1 cellular context compared by ENCODE assay signal in the genomic region with DNA sequence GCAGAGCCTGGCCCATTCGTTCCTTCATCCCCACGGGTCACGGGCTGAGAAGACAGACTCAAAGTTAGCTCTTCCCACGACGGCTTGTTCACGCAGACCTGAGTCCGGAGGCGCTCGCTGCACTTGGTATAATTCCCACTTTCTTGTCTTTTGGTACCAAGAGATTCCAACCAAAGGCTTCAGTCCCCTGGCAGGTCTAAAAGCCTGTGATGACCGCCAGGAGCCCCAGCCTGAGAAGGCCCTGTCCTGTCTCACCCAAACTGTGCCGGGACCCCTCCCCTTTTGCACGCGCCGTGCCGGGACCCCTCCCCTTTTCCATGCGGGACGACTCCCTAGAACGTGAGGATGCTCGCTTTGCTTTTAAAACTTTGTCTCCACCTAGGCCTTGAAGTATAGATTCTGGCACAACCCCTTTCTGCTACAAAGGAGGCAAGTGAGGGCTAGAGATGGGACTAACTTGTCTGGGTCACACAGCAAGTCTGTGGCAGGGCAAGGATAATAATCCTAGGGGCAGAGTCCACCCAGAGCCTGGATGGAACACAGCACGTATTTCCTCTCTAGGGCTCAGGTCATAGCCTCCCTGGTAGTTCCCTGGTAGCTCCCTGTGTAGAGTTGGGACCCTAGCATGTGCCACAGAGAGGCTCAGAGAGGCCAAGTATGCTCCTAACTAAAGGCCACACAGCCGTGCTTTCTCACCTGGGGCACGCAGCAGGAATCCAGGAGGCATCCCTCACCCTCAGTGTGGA.
TF ChIP-seq lines count a peak whose summit lies in the region.

No MANE protein-coding gene starts in this region.

TF ChIP-seq in HepG2, 621 proteins besides CTCF, POLR2A, EP300 and RAD21 (continued from another document and continues in another):
- TF ChIP-seq, protein P1, sequence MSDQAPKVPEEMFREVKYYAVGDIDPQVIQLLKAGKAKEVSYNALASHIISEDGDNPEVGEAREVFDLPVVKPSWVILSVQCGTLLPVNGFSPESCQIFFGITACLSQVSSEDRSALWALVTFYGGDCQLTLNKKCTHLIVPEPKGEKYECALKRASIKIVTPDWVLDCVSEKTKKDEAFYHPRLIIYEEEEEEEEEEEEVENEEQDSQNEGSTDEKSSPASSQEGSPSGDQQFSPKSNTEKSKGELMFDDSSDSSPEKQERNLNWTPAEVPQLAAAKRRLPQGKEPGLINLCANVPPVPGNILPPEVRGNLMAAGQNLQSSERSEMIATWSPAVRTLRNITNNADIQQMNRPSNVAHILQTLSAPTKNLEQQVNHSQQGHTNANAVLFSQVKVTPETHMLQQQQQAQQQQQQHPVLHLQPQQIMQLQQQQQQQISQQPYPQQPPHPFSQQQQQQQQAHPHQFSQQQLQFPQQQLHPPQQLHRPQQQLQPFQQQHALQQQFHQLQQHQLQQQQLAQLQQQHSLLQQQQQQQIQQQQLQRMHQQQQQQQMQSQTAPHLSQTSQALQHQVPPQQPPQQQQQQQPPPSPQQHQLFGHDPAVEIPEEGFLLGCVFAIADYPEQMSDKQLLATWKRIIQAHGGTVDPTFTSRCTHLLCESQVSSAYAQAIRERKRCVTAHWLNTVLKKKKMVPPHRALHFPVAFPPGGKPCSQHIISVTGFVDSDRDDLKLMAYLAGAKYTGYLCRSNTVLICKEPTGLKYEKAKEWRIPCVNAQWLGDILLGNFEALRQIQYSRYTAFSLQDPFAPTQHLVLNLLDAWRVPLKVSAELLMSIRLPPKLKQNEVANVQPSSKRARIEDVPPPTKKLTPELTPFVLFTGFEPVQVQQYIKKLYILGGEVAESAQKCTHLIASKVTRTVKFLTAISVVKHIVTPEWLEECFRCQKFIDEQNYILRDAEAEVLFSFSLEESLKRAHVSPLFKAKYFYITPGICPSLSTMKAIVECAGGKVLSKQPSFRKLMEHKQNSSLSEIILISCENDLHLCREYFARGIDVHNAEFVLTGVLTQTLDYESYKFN (CRISPR knock-in tag; conservative IDR thresholded peaks at IDR 0.05) = peak; percentile 62; the same call in 1 of the 2 replicates
- TF ChIP-seq SALL1 (CRISPR knock-in tag; IDR thresholded peaks at IDR 0.05) (peak; percentile 66), HDAC2 (CRISPR knock-in tag; IDR thresholded peaks at IDR 0.05) (peak; percentile 51; the same call in 1 of the 2 replicates), ZNF205 (CRISPR knock-in tag; IDR thresholded peaks at IDR 0.05) (no peak), ZNF674 (CRISPR knock-in tag; IDR thresholded peaks at IDR 0.05; ENCODE audit: low read depth) (no peak), ZNF20 (CRISPR knock-in tag; IDR thresholded peaks at IDR 0.05) (0 out of 2 replicates have a peak, but pooled peaks have one; percentile 39), ZNF235 (CRISPR knock-in tag; IDR thresholded peaks at IDR 0.05; ENCODE audit: borderline replicate concordance) (0 out of 2 replicates have a peak, but pooled peaks have one; percentile 10), ESRRA (CRISPR knock-in tag; IDR thresholded peaks at IDR 0.05; ENCODE audit: low read depth) (peak; percentile 70; the same call in 1 of the 2 replicates), RXRB (CRISPR knock-in tag; IDR thresholded peaks at IDR 0.05; ENCODE audit: borderline replicate concordance) (peak; percentile 57; the same call in 1 of the 2 replicates), SOX6 (IDR thresholded peaks at IDR 0.05) (no peak), SOX6 (CRISPR knock-in tag; IDR thresholded peaks at IDR 0.05) (0 out of 2 replicates have a peak, but pooled peaks have one; percentile 26), HNF4G (IDR thresholded peaks at IDR 0.05; ENCODE audit: borderline replicate concordance, low read depth, low read length) (no peak), HNF4G (CRISPR knock-in tag; IDR thresholded peaks at IDR 0.05; ENCODE audit: borderline replicate concordance, low read depth) (peak; percentile 62; the same call in 1 of the 2 replicates), PITX1 (CRISPR knock-in tag; IDR thresholded peaks at IDR 0.05) (0 out of 2 replicates have a peak, but pooled peaks have one; percentile 59), POGZ (CRISPR knock-in tag; IDR thresholded peaks at IDR 0.05) (0 out of 2 replicates have a peak, but pooled peaks have one; percentile 19), ZNF501 (CRISPR knock-in tag; IDR thresholded peaks at IDR 0.05) (0 out of 2 replicates have a peak, but pooled peaks have one; percentile 12), RARA (CRISPR knock-in tag; IDR thresholded peaks at IDR 0.05) (no peak; the same call in 1 of the 2 replicates), HNF4A (CRISPR knock-in tag; IDR thresholded peaks at IDR 0.05) (peak; percentile 44), ZNF768 (CRISPR knock-in tag; IDR thresholded peaks at IDR 0.05) (peak; percentile 60; the same call in 1 of the 2 replicates), BCL6 (CRISPR knock-in tag; IDR thresholded peaks at IDR 0.05) (peak; percentile 20; the same call in 1 of the 2 replicates), MIXL1 (CRISPR knock-in tag; IDR thresholded peaks at IDR 0.05) (0 out of 2 replicates have a peak, but pooled peaks have one; percentile 18), KLF12 (CRISPR knock-in tag; IDR thresholded peaks at IDR 0.05; ENCODE audit: borderline replicate concordance) (no peak), TMF1 (CRISPR knock-in tag; IDR thresholded peaks at IDR 0.05; ENCODE audit: low read depth) (0 out of 2 replicates have a peak, but pooled peaks have one; percentile 13), HMG20A (CRISPR knock-in tag; IDR thresholded peaks at IDR 0.05; ENCODE audit: borderline replicate concordance) (0 out of 2 replicates have a peak, but pooled peaks have one; percentile 19), ZFP36L1 (CRISPR knock-in tag; IDR thresholded peaks at IDR 0.05) (no peak), ZFP90 (CRISPR knock-in tag; IDR thresholded peaks at IDR 0.05; ENCODE audit: borderline replicate concordance) (no peak), PPARG (CRISPR knock-in tag; conservative IDR thresholded peaks at IDR 0.05) (peak; percentile 56; the same call in 1 of the 2 replicates), ELF3 (CRISPR knock-in tag; IDR thresholded peaks at IDR 0.05) (peak; percentile 57; the same call in 1 of the 2 replicates), SAP130 (CRISPR knock-in tag; IDR thresholded peaks at IDR 0.05; ENCODE audit: low read depth) (peak; percentile 46)
- TF ChIP-seq, protein P2, sequence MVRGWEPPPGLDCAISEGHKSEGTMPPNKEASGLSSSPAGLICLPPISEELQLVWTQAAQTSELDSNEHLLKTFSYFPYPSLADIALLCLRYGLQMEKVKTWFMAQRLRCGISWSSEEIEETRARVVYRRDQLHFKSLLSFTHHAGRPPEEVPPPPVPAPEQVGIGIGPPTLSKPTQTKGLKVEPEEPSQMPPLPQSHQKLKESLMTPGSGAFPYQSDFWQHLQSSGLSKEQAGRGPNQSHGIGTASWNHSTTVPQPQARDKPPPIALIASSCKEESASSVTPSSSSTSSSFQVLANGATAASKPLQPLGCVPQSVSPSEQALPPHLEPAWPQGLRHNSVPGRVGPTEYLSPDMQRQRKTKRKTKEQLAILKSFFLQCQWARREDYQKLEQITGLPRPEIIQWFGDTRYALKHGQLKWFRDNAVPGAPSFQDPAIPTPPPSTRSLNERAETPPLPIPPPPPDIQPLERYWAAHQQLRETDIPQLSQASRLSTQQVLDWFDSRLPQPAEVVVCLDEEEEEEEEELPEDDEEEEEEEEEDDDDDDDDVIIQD (CRISPR knock-in tag; IDR thresholded peaks at IDR 0.05; ENCODE audit: low read depth) = peak; percentile 55; the same call in 1 of the 2 replicates
- TF ChIP-seq, protein P3, sequence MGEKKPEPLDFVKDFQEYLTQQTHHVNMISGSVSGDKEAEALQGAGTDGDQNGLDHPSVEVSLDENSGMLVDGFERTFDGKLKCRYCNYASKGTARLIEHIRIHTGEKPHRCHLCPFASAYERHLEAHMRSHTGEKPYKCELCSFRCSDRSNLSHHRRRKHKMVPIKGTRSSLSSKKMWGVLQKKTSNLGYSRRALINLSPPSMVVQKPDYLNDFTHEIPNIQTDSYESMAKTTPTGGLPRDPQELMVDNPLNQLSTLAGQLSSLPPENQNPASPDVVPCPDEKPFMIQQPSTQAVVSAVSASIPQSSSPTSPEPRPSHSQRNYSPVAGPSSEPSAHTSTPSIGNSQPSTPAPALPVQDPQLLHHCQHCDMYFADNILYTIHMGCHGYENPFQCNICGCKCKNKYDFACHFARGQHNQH (CRISPR knock-in tag; IDR thresholded peaks at IDR 0.05) = peak; percentile 42; the same call in 1 of the 2 replicates
- TF ChIP-seq, protein P4, sequence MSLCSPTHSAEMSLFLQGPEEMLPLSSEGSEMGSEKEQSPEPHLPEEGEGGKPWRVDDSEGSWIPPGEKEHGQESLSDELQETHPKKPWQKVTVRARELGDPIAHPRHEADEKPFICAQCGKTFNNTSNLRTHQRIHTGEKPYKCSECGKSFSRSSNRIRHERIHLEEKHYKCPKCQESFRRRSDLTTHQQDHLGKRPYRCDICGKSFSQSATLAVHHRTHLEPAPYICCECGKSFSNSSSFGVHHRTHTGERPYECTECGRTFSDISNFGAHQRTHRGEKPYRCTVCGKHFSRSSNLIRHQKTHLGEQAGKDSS (CRISPR knock-in tag; IDR thresholded peaks at IDR 0.05; ENCODE audit: borderline replicate concordance, low read depth) = 0 out of 2 replicates have a peak, but pooled peaks have one; percentile 28
- TF ChIP-seq, protein P5, sequence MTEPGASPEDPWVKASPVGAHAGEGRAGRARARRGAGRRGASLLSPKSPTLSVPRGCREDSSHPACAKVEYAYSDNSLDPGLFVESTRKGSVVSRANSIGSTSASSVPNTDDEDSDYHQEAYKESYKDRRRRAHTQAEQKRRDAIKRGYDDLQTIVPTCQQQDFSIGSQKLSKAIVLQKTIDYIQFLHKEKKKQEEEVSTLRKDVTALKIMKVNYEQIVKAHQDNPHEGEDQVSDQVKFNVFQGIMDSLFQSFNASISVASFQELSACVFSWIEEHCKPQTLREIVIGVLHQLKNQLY (CRISPR knock-in tag; IDR thresholded peaks at IDR 0.05) = peak; percentile 36; the same call in 1 of the 2 replicates
- TF ChIP-seq, protein P6, sequence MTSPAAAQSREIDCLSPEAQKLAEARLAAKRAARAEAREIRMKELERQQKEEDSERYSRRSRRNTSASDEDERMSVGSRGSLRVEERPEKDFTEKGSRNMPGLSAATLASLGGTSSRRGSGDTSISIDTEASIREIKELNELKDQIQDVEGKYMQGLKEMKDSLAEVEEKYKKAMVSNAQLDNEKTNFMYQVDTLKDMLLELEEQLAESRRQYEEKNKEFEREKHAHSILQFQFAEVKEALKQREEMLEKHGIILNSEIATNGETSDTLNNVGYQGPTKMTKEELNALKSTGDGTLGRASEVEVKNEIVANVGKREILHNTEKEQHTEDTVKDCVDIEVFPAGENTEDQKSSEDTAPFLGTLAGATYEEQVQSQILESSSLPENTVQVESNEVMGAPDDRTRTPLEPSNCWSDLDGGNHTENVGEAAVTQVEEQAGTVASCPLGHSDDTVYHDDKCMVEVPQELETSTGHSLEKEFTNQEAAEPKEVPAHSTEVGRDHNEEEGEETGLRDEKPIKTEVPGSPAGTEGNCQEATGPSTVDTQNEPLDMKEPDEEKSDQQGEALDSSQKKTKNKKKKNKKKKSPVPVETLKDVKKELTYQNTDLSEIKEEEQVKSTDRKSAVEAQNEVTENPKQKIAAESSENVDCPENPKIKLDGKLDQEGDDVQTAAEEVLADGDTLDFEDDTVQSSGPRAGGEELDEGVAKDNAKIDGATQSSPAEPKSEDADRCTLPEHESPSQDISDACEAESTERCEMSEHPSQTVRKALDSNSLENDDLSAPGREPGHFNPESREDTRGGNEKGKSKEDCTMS (CRISPR knock-in tag; conservative IDR thresholded peaks at IDR 0.05) = no peak
- TF ChIP-seq, protein P7, sequence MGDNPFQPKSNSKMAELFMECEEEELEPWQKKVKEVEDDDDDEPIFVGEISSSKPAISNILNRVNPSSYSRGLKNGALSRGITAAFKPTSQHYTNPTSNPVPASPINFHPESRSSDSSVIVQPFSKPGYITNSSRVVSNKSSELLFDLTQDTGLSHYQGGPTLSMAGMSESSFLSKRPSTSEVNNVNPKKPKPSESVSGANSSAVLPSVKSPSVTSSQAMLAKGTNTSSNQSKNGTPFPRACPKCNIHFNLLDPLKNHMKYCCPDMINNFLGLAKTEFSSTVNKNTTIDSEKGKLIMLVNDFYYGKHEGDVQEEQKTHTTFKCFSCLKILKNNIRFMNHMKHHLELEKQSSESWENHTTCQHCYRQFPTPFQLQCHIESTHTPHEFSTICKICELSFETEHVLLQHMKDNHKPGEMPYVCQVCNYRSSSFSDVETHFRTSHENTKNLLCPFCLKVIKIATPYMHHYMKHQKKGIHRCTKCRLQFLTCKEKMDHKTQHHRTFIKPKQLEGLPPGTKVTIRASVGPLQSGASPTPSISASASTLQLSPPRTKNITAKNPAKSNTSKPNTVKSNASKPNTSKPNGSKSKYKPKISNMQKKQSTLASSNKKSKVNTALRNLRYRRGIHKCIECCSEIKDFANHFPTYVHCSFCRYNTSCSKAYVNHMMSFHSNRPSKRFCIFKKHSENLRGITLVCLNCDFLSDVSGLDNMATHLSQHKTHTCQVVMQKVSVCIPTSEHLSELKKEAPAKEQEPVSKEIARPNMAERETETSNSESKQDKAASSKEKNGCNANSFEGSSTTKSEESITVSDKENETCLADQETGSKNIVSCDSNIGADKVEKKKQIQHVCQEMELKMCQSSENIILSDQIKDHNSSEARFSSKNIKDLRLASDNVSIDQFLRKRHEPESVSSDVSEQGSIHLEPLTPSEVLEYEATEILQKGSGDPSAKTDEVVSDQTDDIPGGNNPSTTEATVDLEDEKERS (CRISPR knock-in tag; IDR thresholded peaks at IDR 0.05) = no peak
- TF ChIP-seq, protein P8, sequence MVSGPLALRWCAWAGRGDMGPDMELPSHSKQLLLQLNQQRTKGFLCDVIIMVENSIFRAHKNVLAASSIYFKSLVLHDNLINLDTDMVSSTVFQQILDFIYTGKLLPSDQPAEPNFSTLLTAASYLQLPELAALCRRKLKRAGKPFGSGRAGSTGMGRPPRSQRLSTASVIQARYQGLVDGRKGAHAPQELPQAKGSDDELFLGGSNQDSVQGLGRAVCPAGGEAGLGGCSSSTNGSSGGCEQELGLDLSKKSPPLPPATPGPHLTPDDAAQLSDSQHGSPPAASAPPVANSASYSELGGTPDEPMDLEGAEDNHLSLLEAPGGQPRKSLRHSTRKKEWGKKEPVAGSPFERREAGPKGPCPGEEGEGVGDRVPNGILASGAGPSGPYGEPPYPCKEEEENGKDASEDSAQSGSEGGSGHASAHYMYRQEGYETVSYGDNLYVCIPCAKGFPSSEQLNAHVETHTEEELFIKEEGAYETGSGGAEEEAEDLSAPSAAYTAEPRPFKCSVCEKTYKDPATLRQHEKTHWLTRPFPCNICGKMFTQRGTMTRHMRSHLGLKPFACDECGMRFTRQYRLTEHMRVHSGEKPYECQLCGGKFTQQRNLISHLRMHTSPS (CRISPR knock-in tag; IDR thresholded peaks at IDR 0.05; ENCODE audit: low read depth) = peak; percentile 49; the same call in 1 of the 2 replicates
- TF ChIP-seq, protein P9, sequence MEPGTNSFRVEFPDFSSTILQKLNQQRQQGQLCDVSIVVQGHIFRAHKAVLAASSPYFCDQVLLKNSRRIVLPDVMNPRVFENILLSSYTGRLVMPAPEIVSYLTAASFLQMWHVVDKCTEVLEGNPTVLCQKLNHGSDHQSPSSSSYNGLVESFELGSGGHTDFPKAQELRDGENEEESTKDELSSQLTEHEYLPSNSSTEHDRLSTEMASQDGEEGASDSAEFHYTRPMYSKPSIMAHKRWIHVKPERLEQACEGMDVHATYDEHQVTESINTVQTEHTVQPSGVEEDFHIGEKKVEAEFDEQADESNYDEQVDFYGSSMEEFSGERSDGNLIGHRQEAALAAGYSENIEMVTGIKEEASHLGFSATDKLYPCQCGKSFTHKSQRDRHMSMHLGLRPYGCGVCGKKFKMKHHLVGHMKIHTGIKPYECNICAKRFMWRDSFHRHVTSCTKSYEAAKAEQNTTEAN (CRISPR knock-in tag; conservative IDR thresholded peaks at IDR 0.05) = 0 out of 2 replicates have a peak, but pooled peaks have one; percentile 64
